Comparison of ENCODE assay signal across 1 cellular context in genomic region chr2:145753209-145753608, GRCh38.
TF ChIP-seq lines count a peak whose summit lies in the region.

No MANE protein-coding gene starts in this region.

TF ChIP-seq in HepG2, 621 proteins besides CTCF, POLR2A, EP300 and RAD21 (continued from another document):
- no peak for TF ChIP-seq DZIP1 (CRISPR knock-in tag; IDR thresholded peaks at IDR 0.05)
- TF ChIP-seq FOXJ3 (CRISPR knock-in tag; IDR thresholded peaks at IDR 0.05; ENCODE audit: borderline replicate concordance): no peak
- no peak for TF ChIP-seq CEBPB (IDR thresholded peaks at IDR 0.05; ENCODE audit: borderline replicate concordance, low read depth, low read length)
- no peak for TF ChIP-seq RBAK (CRISPR knock-in tag; IDR thresholded peaks at IDR 0.05)
